Comparison of ENCODE assay signal across 10 cellular contexts in genomic region chr12:1319215-1319614, GRCh38.
DNase-seq lines count a peak whose midpoint lies in the region; ATAC-seq, FAIRE-seq and TF ChIP-seq lines count a peak whose summit lies in the region.
"Had no signal": no experiment of that assay in that cellular context is flagged by ENCODE, and none has a peak within 500 bp of the region (broad histone marks: within the 10 kb centered on the region; RNA-seq: fewer than 3 reads in every experiment).

No MANE protein-coding gene starts in this region.

- TF ChIP-seq CTCF in bronchial epithelial cell (IDR thresholded peaks at IDR 0.05; ENCODE audit: insufficient read depth, low read length, severe bottlenecking) (no peak), WERI-Rb-1 (IDR thresholded peaks at IDR 0.05; ENCODE audit: low read depth, low read length) (no peak)

- no peaks in the 10 kb centered on the region for H3K79me2 ChIP-seq in ACC112 (ENCODE audit: control insufficient read depth, insufficient read depth, low read length, unreplicated experiment)

- ATAC-seq in GM18870 (IDR thresholded peaks at IDR 0.05; ENCODE audit: unreplicated experiment) (no peak), HG03039 (IDR thresholded peaks at IDR 0.05; ENCODE audit: unreplicated experiment) (no peak)

- H3K27ac ChIP-seq in ACC112 (ENCODE audit: low read depth, low read length) (peak overlapping the region; percentile 84), muscle layer of duodenum (ENCODE audit: low read length) (peak overlapping the region; percentile 10), WERI-Rb-1 (no peak overlapping the region)

- peak overlapping the region; percentile 26 for H3K4me3 ChIP-seq in ACC112 (ENCODE audit: low read depth, low read length)
- H3K4me3 ChIP-seq in bronchial epithelial cell (ENCODE audit: low read depth, low read length): no peak overlapping the region
- H3K4me3 ChIP-seq in muscle layer of duodenum (ENCODE audit: low read depth in 1 of 2, low read length in 2 of 2): peak overlapping the region in 1 of 2 donors; percentile 33
- H3K4me3 ChIP-seq in WERI-Rb-1 (ENCODE audit: low read depth, low read length): no peak overlapping the region

- H2AFZ ChIP-seq in ACC112 (ENCODE audit: low read length, unreplicated experiment): peak overlapping the region; percentile 24

- H3K36me3 ChIP-seq in ACC112 (ENCODE audit: insufficient read depth, low read length) (peaks cover 10% of the 10 kb centered on the region), bronchial epithelial cell (ENCODE audit: control insufficient read depth, insufficient read depth, low read length) (no peaks in the 10 kb centered on the region), muscle layer of duodenum (ENCODE audit: control insufficient read depth in 1 of 2, insufficient read depth in 2 of 2, low read length in 2 of 2) (peaks cover 0 to 7% of the 10 kb centered on the region in 2 donors), WERI-Rb-1 (no peaks in the 10 kb centered on the region)

- H3K27me3 ChIP-seq in ACC112 (ENCODE audit: insufficient read depth, low read length): no peaks in the 10 kb centered on the region
- no peaks in the 10 kb centered on the region for H3K27me3 ChIP-seq in bronchial epithelial cell (ENCODE audit: control insufficient read depth, insufficient read depth, low read length)
- no peaks in the 10 kb centered on the region for H3K27me3 ChIP-seq in muscle layer of duodenum (ENCODE audit: low read depth, low read length)
- no peaks in the 10 kb centered on the region for H3K27me3 ChIP-seq in WERI-Rb-1 (ENCODE audit: insufficient read depth, low read depth, severe bottlenecking)

- H3K4me1 ChIP-seq in ACC112 (ENCODE audit: control insufficient read depth, insufficient read depth, low read length, unreplicated experiment) (peaks cover 18% of the 10 kb centered on the region), muscle layer of duodenum (ENCODE audit: control insufficient read depth in 1 of 2, insufficient read depth in 2 of 2, low read length in 2 of 2) (peaks cover 6 to 19% of the 10 kb centered on the region in 2 donors)

- DNase-seq in LHCN-M2 (ENCODE audit: low read depth): peak; percentile 27
- peak; percentile 55 for DNase-seq in bronchial epithelial cell (ENCODE audit: low read depth)
- DNase-seq in DMS53 (lab: John Stamatoyannopoulos, UW): no peak
- DNase-seq in WERI-Rb-1: no peak
- DNase-seq: activated T-cell treated with anti-CD3 and anti-CD28 coated beads, Interleukin-2, amount 50 U/mL, for 1 hour; occipital lobe had no signal

- H3K9me3 ChIP-seq in muscle layer of duodenum (ENCODE audit: control insufficient read depth in 1 of 2, low read length in 2 of 2) (no peaks in the 10 kb centered on the region), WERI-Rb-1 (ENCODE audit: severe bottlenecking) (no peaks in the 10 kb centered on the region)

- no peak for FAIRE-seq in bronchial epithelial cell (lab: Jason Lieb, UNC)

Comparison
In these comparisons a context has a peak if more than half of its experiments do, and no peak if none do; other contexts are left out.
1. DNase-seq: peak in LHCN-M2 (single experiment) and bronchial epithelial cell (single experiment); none in DMS53 (single experiment) and WERI-Rb-1 (single experiment).